In the genomic region with DNA sequence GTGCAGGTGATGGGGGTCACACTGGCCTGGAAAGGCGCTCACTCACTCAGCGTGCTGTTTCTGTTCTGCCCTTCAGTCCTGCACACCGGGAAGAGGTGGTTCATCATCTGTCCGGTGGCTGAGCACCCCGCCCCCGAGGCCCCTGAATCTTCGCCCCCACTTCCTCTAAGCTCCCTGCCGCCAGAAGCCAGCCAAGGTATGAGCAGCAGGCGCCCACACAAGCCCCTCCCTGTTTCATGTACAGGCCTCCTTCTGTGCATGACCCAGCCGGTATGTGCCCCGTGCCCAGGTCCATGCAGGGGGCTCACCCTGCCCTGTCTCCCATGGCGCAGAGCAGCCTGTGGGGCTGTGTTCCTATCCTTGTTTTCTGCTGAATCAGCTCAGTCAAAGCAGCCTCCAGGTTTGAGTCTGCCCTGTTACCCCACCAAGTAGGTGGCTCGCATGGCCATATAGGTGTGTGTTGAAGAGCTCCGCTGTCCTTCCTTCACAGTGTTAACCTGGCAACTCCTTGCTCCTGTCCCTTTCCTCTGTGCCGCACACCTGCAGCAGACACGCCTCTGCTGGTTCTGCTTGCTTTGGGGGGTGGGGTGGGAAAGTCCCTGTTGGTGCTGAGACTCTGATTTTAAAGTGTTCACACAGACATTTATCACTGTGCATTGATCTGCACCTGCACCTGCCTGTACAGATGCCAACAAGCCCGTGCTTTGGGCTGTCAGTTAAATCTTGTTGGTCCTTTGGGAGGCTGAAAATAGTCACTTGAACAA, we compare ENCODE assay signal across 8 cellular contexts.
A peak's percentile ranks its signal among the peaks of the same experiment; 100 is the strongest.
DNase-seq lines count a peak whose midpoint lies in the region; ATAC-seq, FAIRE-seq and TF ChIP-seq lines count a peak whose summit lies in the region.

No MANE protein-coding gene starts in this region.

- H3K9ac ChIP-seq in neural progenitor cell = no peak overlapping the region
- no peak overlapping the region for H3K9ac ChIP-seq in H9 (ENCODE audit: extremely low read depth, insufficient read length, low read length)
- H3K9ac ChIP-seq in trophoblast cell (ENCODE audit: low read length) = no peak overlapping the region

- POLR2A ChIA-PET in A549 (lab: Yijun Ruan, JAX) = no interaction called here

- H3K9me3 ChIP-seq in A549 (no peaks in the 10 kb centered on the region; the same call in 2 of the 3 replicates), hepatocyte (ENCODE audit: low read depth) (no peaks in the 10 kb centered on the region), neural progenitor cell (ENCODE audit: low read depth) (no peaks in the 10 kb centered on the region), H9 (ENCODE audit: control insufficient read depth, low read depth, low read length) (no peaks in the 10 kb centered on the region), trophoblast cell (ENCODE audit: insufficient read depth, low read depth, low read length) (no peaks in the 10 kb centered on the region)

- H3K4me3 Mint-ChIP-seq in IgD-negative memory B cell (peak overlapping the region; percentile 44 to 92 (median 82)), neural progenitor cell (no peak overlapping the region), H9 (no peak overlapping the region)

- peaks cover 0 to under 1% (median 0%) of the 10 kb centered on the region in 3 donors for H3K9me3 Mint-ChIP-seq in IgD-negative memory B cell
- H3K9me3 Mint-ChIP-seq in neural progenitor cell = peaks cover 17% of the 10 kb centered on the region
- peaks cover 0 to 8% of the 10 kb centered on the region in 2 experiments; a peak in 2 of 5 replicates for H3K9me3 Mint-ChIP-seq in H9

- H2BK120ac ChIP-seq in H9 (ENCODE audit: low read depth, low read length, poor library complexity, severe bottlenecking) (no peak overlapping the region), trophoblast cell (ENCODE audit: insufficient read depth, low read length, poor library complexity) (no peak overlapping the region)

- H3K27ac Mint-ChIP-seq in IgD-negative memory B cell (peak overlapping the region; percentile 33 to 87 (median 58)), neural progenitor cell (no peak overlapping the region), H9 (peak overlapping the region in 1 of 3 experiments; percentile 29; a peak in 1 of 7 replicates)

- H2BK5ac ChIP-seq in H9 (ENCODE audit: insufficient read length, low read length) = no peak overlapping the region
- H2BK5ac ChIP-seq in trophoblast cell (ENCODE audit: low read depth, low read length, poor library complexity) = no peak overlapping the region

- no peak overlapping the region for H4K91ac ChIP-seq in H9 (ENCODE audit: insufficient read length, low read depth, low read length)
- no peak overlapping the region for H4K91ac ChIP-seq in trophoblast cell (ENCODE audit: low read depth, low read length)

- H3K56ac ChIP-seq in H9 (ENCODE audit: insufficient read length, low read depth, low read length) = no peak overlapping the region

- H2AK5ac ChIP-seq in H9 (ENCODE audit: insufficient read length, low read length) (no peak overlapping the region), trophoblast cell (ENCODE audit: low read length) (no peak overlapping the region)

- 92% methylated on average over 14 of the region's 17 CpGs for WGBS in A549 (ENCODE audit: missing lambda C conversion rate)
- WGBS in hepatocyte (ENCODE audit: low lambda C conversion rate, missing lambda C conversion rate) = 84% methylated on average over 16 of the region's 17 CpGs
- WGBS in H9 (ENCODE audit: extremely low coverage, insufficient read length, low lambda C conversion rate) = no CpG with 5 or more reads among the region's 17 CpGs
- WGBS in trophoblast cell (ENCODE audit: extremely low coverage, insufficient coverage, insufficient read length) = no CpG with 5 or more reads among the region's 17 CpGs

- H4K12ac ChIP-seq in trophoblast cell (ENCODE audit: low read depth, low read length) = no peak overlapping the region

- H4K8ac ChIP-seq in H9 (replicated peaks; ENCODE audit: insufficient read length, low read depth, low read length) (no peak overlapping the region), trophoblast cell (ENCODE audit: low read depth, low read length) (no peak overlapping the region)

- H3K4me1 ChIP-seq in A549 (no peaks in the 10 kb centered on the region), hepatocyte (ENCODE audit: insufficient read depth) (no peaks in the 10 kb centered on the region), neural progenitor cell (no peaks in the 10 kb centered on the region), H9 (ENCODE audit: insufficient read depth, low read length) (no peaks in the 10 kb centered on the region), trophoblast cell (ENCODE audit: control insufficient read depth in 1 of 2, insufficient read depth in 2 of 2, low read length in 2 of 2) (no peaks in the 10 kb centered on the region)

- H3K4ac ChIP-seq in H9 (ENCODE audit: low read depth, low read length) (no peak overlapping the region), trophoblast cell (ENCODE audit: low read depth, low read length) (no peak overlapping the region)

- H3K4me3 ChIP-seq in A549 (no peak overlapping the region), hepatocyte (no peak overlapping the region), neural progenitor cell (no peak overlapping the region), trophoblast cell (ENCODE audit: low read depth, low read length) (no peak overlapping the region)

- no peaks in the 10 kb centered on the region for H3F3A ChIP-seq in neural progenitor cell (ENCODE audit: low read depth)

- H3K79me1 ChIP-seq in H9 (ENCODE audit: insufficient read depth, low read depth, low read length, poor library complexity, severe bottlenecking) = no peaks in the 10 kb centered on the region
- H3K79me1 ChIP-seq in trophoblast cell (ENCODE audit: low read length) = no peaks in the 10 kb centered on the region

- H2BK12ac ChIP-seq in H9 (ENCODE audit: insufficient read length, low read depth, low read length) (no peak overlapping the region), trophoblast cell (ENCODE audit: low read length) (no peak overlapping the region)

- H2AFZ ChIP-seq in hepatocyte = no peak overlapping the region
- no peak overlapping the region for H2AFZ ChIP-seq in neural progenitor cell (replicated peaks)
- no peak overlapping the region for H2AFZ ChIP-seq in H9 (ENCODE audit: low read length)
- H2AFZ ChIP-seq in trophoblast cell (ENCODE audit: insufficient read depth, low read length, poor library complexity) = no peak overlapping the region

- no peak overlapping the region for H3T11ph ChIP-seq in H9 (ENCODE audit: low read length)

- peaks cover 36 to 39% (median 37%) of the 10 kb centered on the region in 3 donors for H3K4me1 Mint-ChIP-seq in IgD-negative memory B cell
- peaks cover 5% of the 10 kb centered on the region for H3K4me1 Mint-ChIP-seq in neural progenitor cell
- no peaks in the 10 kb centered on the region for H3K4me1 Mint-ChIP-seq in H9

- ATAC-seq in A549 (no peak), HG03521 (IDR thresholded peaks at IDR 0.05; ENCODE audit: unreplicated experiment) (no peak)

- H3K23me2 ChIP-seq in H9 (ENCODE audit: insufficient read length, low read depth, low read length, poor library complexity, severe bottlenecking) = no peaks in the 10 kb centered on the region

- H3K23ac ChIP-seq in H9 (ENCODE audit: insufficient read length, low read depth, low read length) (no peak overlapping the region), trophoblast cell (ENCODE audit: low read length) (no peak overlapping the region)

- H3K79me2 ChIP-seq in hepatocyte (no peaks in the 10 kb centered on the region), neural progenitor cell (ENCODE audit: low read depth) (no peaks in the 10 kb centered on the region), H9 (ENCODE audit: insufficient read depth, low read length) (no peaks in the 10 kb centered on the region), trophoblast cell (ENCODE audit: control insufficient read depth, insufficient read depth, low read length, poor library complexity) (no peaks in the 10 kb centered on the region)

- TF ChIP-seq POLR2A in A549 (IDR thresholded peaks at IDR 0.05; ENCODE audit: low read length) = no peak

- H3K18ac ChIP-seq in H9 (ENCODE audit: insufficient read length, low read depth, low read length) = no peak overlapping the region
- H3K18ac ChIP-seq in trophoblast cell (ENCODE audit: low read length) = no peak overlapping the region

- H4K20me1 ChIP-seq in hepatocyte (ENCODE audit: insufficient read depth, poor library complexity, severe bottlenecking) (no peaks in the 10 kb centered on the region), neural progenitor cell (ENCODE audit: low read depth) (no peaks in the 10 kb centered on the region), H9 (ENCODE audit: control insufficient read depth, insufficient read depth, insufficient read length) (no peaks in the 10 kb centered on the region)

- H3K36me3 Mint-ChIP-seq in IgD-negative memory B cell = no peaks in the 10 kb centered on the region
- peaks cover 41% of the 10 kb centered on the region for H3K36me3 Mint-ChIP-seq in neural progenitor cell
- H3K36me3 Mint-ChIP-seq in H9 (ENCODE audit: insufficient read depth in 1 of 3, low read depth in 3 of 3) = peaks cover 39 to 45% (median 42%) of the 10 kb centered on the region in 3 experiments

- H3K27me3 Mint-ChIP-seq in IgD-negative memory B cell = peaks cover 22% of the 10 kb centered on the region
- H3K27me3 Mint-ChIP-seq in neural progenitor cell (ENCODE audit: insufficient read depth, low read depth) = no peaks in the 10 kb centered on the region
- no peaks in the 10 kb centered on the region; the same call in 1 of the 2 replicates for H3K27me3 Mint-ChIP-seq in H9 (ENCODE audit: low read depth)

- H2BK20ac ChIP-seq in H9 (ENCODE audit: low read depth, low read length, poor library complexity, severe bottlenecking) = no peak overlapping the region

- no peak for DNase-seq in A549 (ENCODE audit: low read depth in 1 of 2, low spot score in 1 of 2)
- DNase-seq in SHP77 treated with DMSO at 0.1 percent for 48 hours (lab: John Stamatoyannopoulos, UW) = peak; percentile 23
- DNase-seq in hepatocyte (ENCODE audit: low spot score) = peak; percentile 14
- DNase-seq in neural progenitor cell (ENCODE audit: low spot score) = no peak
- DNase-seq in H9 = no peak
- no peak for DNase-seq in trophoblast cell

- no peak for TF ChIP-seq RAD21 in A549 (conservative IDR thresholded peaks at IDR 0.05 in 1 of 2, IDR thresholded peaks at IDR 0.05 in 1 of 2)

- FAIRE-seq in A549 (lab: Jason Lieb, UNC) = no peak

- H3K27me3 ChIP-seq in hepatocyte = no peaks in the 10 kb centered on the region
- no peaks in the 10 kb centered on the region for H3K27me3 ChIP-seq in neural progenitor cell
- no peaks in the 10 kb centered on the region for H3K27me3 ChIP-seq in H9 (ENCODE audit: insufficient read depth, low read length)
- no peaks in the 10 kb centered on the region for H3K27me3 ChIP-seq in trophoblast cell (ENCODE audit: insufficient read depth, low read length)

- no peak overlapping the region for H3K14ac ChIP-seq in H9 (ENCODE audit: insufficient read depth, low read length)
- H3K14ac ChIP-seq in trophoblast cell (ENCODE audit: low read length) = no peak overlapping the region

- no peak for TF ChIP-seq EP300 in A549 (IDR thresholded peaks at IDR 0.05)

- H3K36me3 ChIP-seq in hepatocyte (replicated peaks; ENCODE audit: insufficient read depth, low read depth) (no peaks in the 10 kb centered on the region), neural progenitor cell (no peaks in the 10 kb centered on the region), trophoblast cell (ENCODE audit: control insufficient read depth in 1 of 2, insufficient read depth in 2 of 2, low read length in 2 of 2) (peaks cover 0 to 9% of the 10 kb centered on the region in 2 experiments)

- CTCF ChIA-PET in A549 (lab: Yijun Ruan, JAX) = interaction anchor here (1.1 to 1.2 kb wide), 2 partner anchors 8 to 160 kb away, joined by 3 read pairs; no protein-coding TSS in a partner anchor

- no peak overlapping the region for H3K4me2 ChIP-seq in A549
- H3K4me2 ChIP-seq in hepatocyte = no peak overlapping the region
- H3K4me2 ChIP-seq in neural progenitor cell = no peak overlapping the region
- H3K4me2 ChIP-seq in H9 (ENCODE audit: insufficient read depth, insufficient read length, low read length) = no peak overlapping the region
- H3K4me2 ChIP-seq in trophoblast cell (ENCODE audit: low read length) = no peak overlapping the region

- no peak overlapping the region for H4K5ac ChIP-seq in H9 (ENCODE audit: insufficient read length, low read depth, low read length)

- H2BK15ac ChIP-seq in H9 (ENCODE audit: low read depth, low read length) = no peak overlapping the region

- H3K27ac ChIP-seq in A549 = no peak overlapping the region
- no peak overlapping the region for H3K27ac ChIP-seq in hepatocyte
- H3K27ac ChIP-seq in neural progenitor cell = no peak overlapping the region
- no peak overlapping the region for H3K27ac ChIP-seq in H9 (ENCODE audit: insufficient read length, low read depth, low read length)
- H3K27ac ChIP-seq in trophoblast cell (ENCODE audit: low read depth, low read length) = no peak overlapping the region

- TF ChIP-seq CTCF in A549 (IDR thresholded peaks at IDR 0.05) (no peak), hepatocyte (IDR thresholded peaks at IDR 0.05; ENCODE audit: poor library complexity) (no peak), neural progenitor cell (IDR thresholded peaks at IDR 0.05) (no peak), H9 (conservative IDR thresholded peaks at IDR 0.05) (no peak)

- no peaks in the 10 kb centered on the region for H3K9me2 ChIP-seq in hepatocyte (replicated peaks; ENCODE audit: insufficient read depth)

Comparison
In these comparisons a context has a peak if more than half of its experiments do, and no peak if none do; other contexts are left out.
1. DNase-seq: peak in SHP77 treated with DMSO at 0.1 percent for 48 hours (single experiment) and hepatocyte (single experiment); none in A549 (0 of 2), neural progenitor cell (single experiment), H9 (single experiment) and trophoblast cell (0 of 2).
2. H3K4me3 Mint-ChIP-seq: peak in IgD-negative memory B cell (4 of 4); none in neural progenitor cell (single experiment) and H9 (0 of 2).